ENCODE assay signal across 39 cellular contexts in genomic region chr10:49412571-49412970, GRCh38. TPM values are rescaled to one million over a fixed set of nuclear protein-coding genes. Genes with fewer than 3 reads are reported as not detected.
"Had no signal": no experiment of that assay in that cellular context is flagged by ENCODE, and none has a peak within 500 bp of the region (broad histone marks: within the 10 kb centered on the region; RNA-seq: fewer than 3 reads in every experiment).

No MANE protein-coding gene starts in this region.

- H3K9me3 ChIP-seq: adrenal gland, ascending aorta, body of pancreas, breast epithelium had no signal

- H3K4me3 ChIP-seq: adrenal gland, ascending aorta, body of pancreas, breast epithelium, cardiac muscle cell had no signal

- H3K36me3 ChIP-seq: adrenal gland, ascending aorta, brain microvascular endothelial cell, breast epithelium, cardiac muscle cell had no signal

- ATAC-seq: activated naive CD4-positive, alpha-beta T cell treated with anti-CD3 and anti-CD28 coated beads, Interleukin-2, amount 50 U/mL, for 72 hours; activated naive CD8-positive, alpha-beta T cell treated with anti-CD3 and anti-CD28 coated beads, Interleukin-2, amount 50 U/mL, for 24 hours; activated T-cell treated with anti-CD3 and anti-CD28 coated beads, Interleukin-2, amount 50 U/mL, for 4 hours; activated T-cell treated with anti-CD3 and anti-CD28 coated beads, Interleukin-2, amount 50 U/mL, for 72 hours; activated T-helper 17 cell treated with anti-CD3 and anti-CD28 coated beads, Interleukin-2, amount 50 U/mL, for 72 hours; body of pancreas had no signal

- H3K27me3 ChIP-seq: adrenal gland, ascending aorta, body of pancreas had no signal

- H3K27ac ChIP-seq: adrenal gland, ascending aorta, brain microvascular endothelial cell, breast epithelium, cardiac muscle cell had no signal

- H3K4me1 ChIP-seq: ascending aorta had no signal

- DNase-seq: activated effector memory CD4-positive, alpha-beta T cell treated with anti-CD3 and anti-CD28 coated beads, Interleukin-2, amount 50 U/mL, for 16 hours; activated effector memory CD4-positive, alpha-beta T cell treated with Interleukin-2 at 50 U/mL for 16 hours; activated gamma-delta T cell; activated gamma-delta T cell treated with Interleukin-2 at 50 U/mL for 16 hours; activated naive CD4-positive, alpha-beta T cell; activated naive CD4-positive, alpha-beta T cell treated with anti-CD3 and anti-CD28 coated beads for 36 hours; activated naive CD4-positive, alpha-beta T cell treated with anti-CD3 and anti-CD28 coated beads, Interleukin-2, amount 10 ng/mL, durations not matched to agents 7 days and 5 days; activated naive CD4-positive, alpha-beta T cell treated with anti-CD3 and anti-CD28 coated beads, Interleukin-2, amount 50 U/mL, for 16 hours; activated naive CD4-positive, alpha-beta T cell treated with Interleukin-2 at 50 U/mL for 16 hours; activated naive CD8-positive, alpha-beta T cell treated with anti-CD3 and anti-CD28 coated beads for 36 hours; activated naive CD8-positive, alpha-beta T cell treated with anti-CD3 and anti-CD28 coated beads, Interleukin-2, amount 10 ng/mL, durations not matched to agents 7 days and 5 days; activated naive CD8-positive, alpha-beta T cell treated with anti-CD3 and anti-CD28 coated beads, Interleukin-2, amount 50 U/mL, for 24 hours; activated T-cell treated with anti-CD3 and anti-CD28 coated beads, Interleukin-2, amount 50 U/mL, for 24 hours; activated T-cell treated with anti-CD3 and anti-CD28 coated beads, Interleukin-2, amount 50 U/mL, for 4 hours; activated T-cell treated with anti-CD3 and anti-CD28 coated beads, Interleukin-2, amount 50 U/mL, for 48 hours; activated T-cell treated with anti-CD3 and anti-CD28 coated beads, Interleukin-2, amount 50 U/mL, for 72 hours; adrenal gland; amniotic stem cell; amygdala; anterior cingulate cortex; aorta; body of pancreas; brain microvascular endothelial cell; caudate nucleus; central memory CD4-positive, alpha-beta T cell; cerebellar nuclear complex had no signal

RNA-seq across cellular contexts. Expression of gene DRGX, which starts 16.7 kb away (rescaled TPM):
- total RNA-seq: activated naive CD4-positive, alpha-beta T cell treated with anti-CD3 and anti-CD28 coated beads for 36 hours; activated naive CD4-positive, alpha-beta T cell treated with anti-CD3 and anti-CD28 coated beads, Interleukin-2, amount 50 U/mL, for 72 hours; activated naive CD8-positive, alpha-beta T cell treated with anti-CD3 and anti-CD28 coated beads for 36 hours; activated naive CD8-positive, alpha-beta T cell treated with anti-CD3 and anti-CD28 coated beads, Interleukin-2, amount 10 ng/mL, durations not matched to agents 7 days and 5 days; activated T-cell treated with anti-CD3 and anti-CD28 coated beads, Interleukin-2, amount 50 U/mL, for 4 hours; activated T-cell treated with anti-CD3 and anti-CD28 coated beads, Interleukin-2, amount 50 U/mL, for 72 hours; activated T-helper 1 cell treated with anti-CD3 and anti-CD28 coated beads, Interleukin-12 subunit alpha, Interleukin-12 subunit beta, Interleukin-2, Interleukin-4 antibody, amounts not matched to agents 30 ng/mL and 10 ng/mL and 1 ng/mL, durations not matched to agents 14 hours and 24 hours and 36 hours; activated T-helper 17 cell treated with anti-CD3 and anti-CD28 coated beads, Interleukin-2, amount 50 U/mL, for 72 hours; activated T-helper 2 cell treated with anti-CD3 and anti-CD28 coated beads, Interferon-gamma antibody, Interleukin-2, Interleukin-4, amounts not matched to agents 10 μg/mL and 5 μg/mL and 100 μg/mL, durations not matched to agents 14 hours and 24 hours and 36 hours; aorta; ascending aorta; astrocyte; body of pancreas; breast epithelium; bronchial epithelial cell; cardiac muscle cell; cardiac septum; cerebellum; chondrocyte had no signal
- polyA plus RNA-seq: adipose tissue, aorta, cardiac muscle cell had no signal
